ENCODE assay signal across 8 cellular contexts in genomic region chr10:35335718-35336083, GRCh38. TPM values are rescaled to one million over a fixed set of nuclear protein-coding genes. Genes with fewer than 3 reads are reported as not detected.
A peak's percentile ranks its signal among the peaks of the same experiment; 100 is the strongest.
DNase-seq lines count a peak whose midpoint lies in the region; ATAC-seq and TF ChIP-seq lines count a peak whose summit lies in the region.

No MANE protein-coding gene starts in this region.

- no peaks in the 10 kb centered on the region for H3K9me3 ChIP-seq in RWPE2 (ENCODE audit: severe bottlenecking)

- H3K27ac Mint-ChIP-seq in central memory CD8-positive, alpha-beta T cell (ENCODE audit: low read depth), result peak overlapping the region; percentile 97
- H3K27ac Mint-ChIP-seq in memory B cell, result peak overlapping the region; percentile 90
- peak overlapping the region; percentile 87 for H3K27ac Mint-ChIP-seq in type B pancreatic cell

- no peaks in the 10 kb centered on the region for H3K27me3 ChIP-seq in RWPE2 (ENCODE audit: insufficient read depth, poor library complexity, severe bottlenecking)

- ATAC-seq in RWPE2 (ENCODE audit: low read depth) (no peak), memory B cell (ENCODE audit: low read depth) (peak; percentile 5)
- ATAC-seq in central memory CD8-positive, alpha-beta T cell (replicated peaks; ENCODE audit: extremely low read depth, poor library complexity, severe bottlenecking), result peak; percentile 18

- peak overlapping the region; percentile 76 for H3K27ac ChIP-seq in RWPE2 (ENCODE audit: poor library complexity, severe bottlenecking)

- TF ChIP-seq CTCF in HFF-Myc (IDR thresholded peaks at IDR 0.05; ENCODE audit: low read depth, low read length, missing control alignments) (no peak), RWPE2 (IDR thresholded peaks at IDR 0.05; ENCODE audit: poor library complexity, severe bottlenecking) (no peak), type B pancreatic cell (conservative IDR thresholded peaks at IDR 0.05) (no peak)

- peak overlapping the region; percentile 81 for H3K4me3 ChIP-seq in HFF-Myc (replicated peaks; ENCODE audit: low read depth, low read length)
- H3K4me3 ChIP-seq in RWPE2 (ENCODE audit: severe bottlenecking), result peak overlapping the region; percentile 99

- H3K4me1 ChIP-seq in RWPE2 (ENCODE audit: insufficient read depth, poor library complexity, severe bottlenecking), result peaks cover 36% of the 10 kb centered on the region

- H3K4me3 Mint-ChIP-seq in central memory CD8-positive, alpha-beta T cell, result peak overlapping the region; percentile 89
- peak overlapping the region; percentile 91 for H3K4me3 Mint-ChIP-seq in memory B cell
- H3K4me3 Mint-ChIP-seq in type B pancreatic cell, result peak overlapping the region; percentile 93

- peaks cover 16% of the 10 kb centered on the region for H3K36me3 Mint-ChIP-seq in central memory CD8-positive, alpha-beta T cell (ENCODE audit: insufficient read depth)
- H3K36me3 Mint-ChIP-seq in memory B cell (peaks cover 5% of the 10 kb centered on the region), type B pancreatic cell (peaks cover 9% of the 10 kb centered on the region)

- H3K36me3 ChIP-seq in RWPE2 (ENCODE audit: low read depth), result peaks cover 23% of the 10 kb centered on the region

- peak; percentile 40 for DNase-seq in ELR (ENCODE audit: low read depth)
- DNase-seq in HFF-Myc (ENCODE audit: extremely low read depth, low read depth), result no peak
- no peak for DNase-seq in RWPE2 (ENCODE audit: low spot score)
- peak in 1 of 2 donors; percentile 10 for DNase-seq in central memory CD8-positive, alpha-beta T cell (ENCODE audit: low spot score in 2 of 2)
- no peak for DNase-seq in memory B cell (ENCODE audit: low spot score in 2 of 2)
- DNase-seq in type B pancreatic cell (ENCODE audit: extremely low spot score, unreplicated experiment), result no peak
- no peak for DNase-seq in cerebellar cortex (ENCODE audit: low spot score)
- no peak for DNase-seq in HuH-7.5 (ENCODE audit: low spot score)

- no peaks in the 10 kb centered on the region for H3K27me3 Mint-ChIP-seq in central memory CD8-positive, alpha-beta T cell
- no peaks in the 10 kb centered on the region for H3K27me3 Mint-ChIP-seq in memory B cell
- H3K27me3 Mint-ChIP-seq in type B pancreatic cell, result no peaks in the 10 kb centered on the region

- H3K9me3 Mint-ChIP-seq in central memory CD8-positive, alpha-beta T cell, result no peaks in the 10 kb centered on the region
- no peaks in the 10 kb centered on the region for H3K9me3 Mint-ChIP-seq in memory B cell
- no peaks in the 10 kb centered on the region for H3K9me3 Mint-ChIP-seq in type B pancreatic cell

- H3K4me1 Mint-ChIP-seq in central memory CD8-positive, alpha-beta T cell, result peaks cover 76% of the 10 kb centered on the region
- H3K4me1 Mint-ChIP-seq in memory B cell (peaks cover 34% of the 10 kb centered on the region), type B pancreatic cell (ENCODE audit: unreplicated experiment) (peaks cover 57% of the 10 kb centered on the region)

RNA-seq across cellular contexts. Expression of gene CCNY, which starts 0.6 kb away (rescaled TPM):
- total RNA-seq in type B pancreatic cell (ENCODE audit: low replicate concordance), result 74.6 and 81.6 TPM in 2 replicates
